8 cellular contexts compared by ENCODE assay signal in genomic region chr7:130939285-130940095, GRCh38.
A peak's percentile ranks its signal among the peaks of the same experiment; 100 is the strongest.
DNase-seq lines count a peak whose midpoint lies in the region; ATAC-seq lines count a peak whose summit lies in the region.

No MANE protein-coding gene starts in this region.

- no peaks in the 10 kb centered on the region for H3K27me3 ChIP-seq in endocrine pancreas (ENCODE audit: control insufficient read depth, insufficient read depth, low read length)

- DNase-seq in ELR (ENCODE audit: low read depth): peak; percentile 48
- DNase-seq in RKO (ENCODE audit: low spot score): peak; percentile 89
- DNase-seq in renal cortical epithelial cell (ENCODE audit: low read depth): peak; percentile 40
- DNase-seq in HK-2 (ENCODE audit: unreplicated experiment): no peak
- no peak for DNase-seq in effector CD8-positive, alpha-beta T cell (lab: John Stamatoyannopoulos, UW)

- H3K36me3 ChIP-seq in endocrine pancreas (ENCODE audit: control insufficient read depth, insufficient read depth, low read length): no peaks in the 10 kb centered on the region

- no peaks in the 10 kb centered on the region for H3K9me3 ChIP-seq in endocrine pancreas (ENCODE audit: control insufficient read depth, low read length)

- peak overlapping the region; percentile 90 for H3K4me3 ChIP-seq in endocrine pancreas (ENCODE audit: control insufficient read depth, insufficient read depth, low read length)

- peaks cover 30% of the 10 kb centered on the region for H3K4me1 ChIP-seq in endocrine pancreas (ENCODE audit: control insufficient read depth, insufficient read depth, low read length)

- H3K9ac ChIP-seq in endocrine pancreas (ENCODE audit: control insufficient read depth, insufficient read depth, low read length): no peak overlapping the region

- no peak for ATAC-seq in HG03039 (IDR thresholded peaks at IDR 0.05; ENCODE audit: unreplicated experiment)
- ATAC-seq in HG02759 (IDR thresholded peaks at IDR 0.05; ENCODE audit: unreplicated experiment): no peak

Comparison
In these comparisons a context has a peak if more than half of its experiments do, and no peak if none do; other contexts are left out.
1. DNase-seq: peak in ELR (single experiment), RKO (single experiment) and renal cortical epithelial cell (single experiment); none in HK-2 (single experiment) and effector CD8-positive, alpha-beta T cell (single experiment).